ENCODE assay signal across 9 cellular contexts in genomic region chr15:52139599-52140462, GRCh38. TPM values are rescaled to one million over a fixed set of nuclear protein-coding genes. Genes with fewer than 3 reads are reported as not detected.
DNase-seq lines count a peak whose midpoint lies in the region; ATAC-seq and TF ChIP-seq lines count a peak whose summit lies in the region.
"Had no signal": no experiment of that assay in that cellular context is flagged by ENCODE, and none has a peak within 500 bp of the region (broad histone marks: within the 10 kb centered on the region; RNA-seq: fewer than 3 reads in every experiment).

No MANE protein-coding gene starts in this region.

- peak; percentile 89 for TF ChIP-seq CTCF in RWPE1 (conservative IDR thresholded peaks at IDR 0.05; ENCODE audit: low read depth)
- peak; percentile 77 for TF ChIP-seq CTCF in foreskin fibroblast (IDR thresholded peaks at IDR 0.05; ENCODE audit: low read depth, low read length)
- peak; percentile 46 to 69 (median 55) for TF ChIP-seq CTCF in ovary (IDR thresholded peaks at IDR 0.05)
- peak; percentile 87 for TF ChIP-seq CTCF in type B pancreatic cell (conservative IDR thresholded peaks at IDR 0.05)

- H3K36me3 Mint-ChIP-seq in activated T-helper 2 cell treated with anti-CD3 and anti-CD28 coated beads, Interferon-gamma antibody, Interleukin-2, Interleukin-4, amounts not matched to agents 10 μg/mL and 5 μg/mL and 100 μg/mL, durations not matched to agents 14 hours and 24 hours and 36 hours (ENCODE audit: low read depth) = peaks cover 12% of the 10 kb centered on the region
- peaks cover 5% of the 10 kb centered on the region for H3K36me3 Mint-ChIP-seq in type B pancreatic cell

- H3K27me3 Mint-ChIP-seq in activated T-helper 2 cell treated with anti-CD3 and anti-CD28 coated beads, Interferon-gamma antibody, Interleukin-2, Interleukin-4, amounts not matched to agents 10 μg/mL and 5 μg/mL and 100 μg/mL, durations not matched to agents 14 hours and 24 hours and 36 hours (ENCODE audit: low read depth) = no peaks in the 10 kb centered on the region
- H3K27me3 Mint-ChIP-seq in type B pancreatic cell = no peaks in the 10 kb centered on the region

- no peaks in the 10 kb centered on the region for H3K27me3 ChIP-seq in ovary

- DNase-seq in DMS79 treated with DMSO at 0.1 percent for 48 hours (lab: John Stamatoyannopoulos, UW) (peak; percentile 0), DMS79 (lab: John Stamatoyannopoulos, UW) (no peak), RWPE1 (ENCODE audit: low spot score) (peak; percentile 69), foreskin fibroblast (peak; percentile 59 to 89), ovary (peak; percentile 50 to 79 (median 72)), type B pancreatic cell (ENCODE audit: extremely low spot score, unreplicated experiment) (no peak)
- DNase-seq in activated T-helper 2 cell treated with anti-CD3 and anti-CD28 coated beads, Interferon-gamma antibody, Interleukin-2, Interleukin-4, amounts not matched to agents 10 μg/mL and 5 μg/mL and 100 μg/mL, durations not matched to agents 14 hours and 24 hours and 36 hours (ENCODE audit: low spot score) = peak; percentile 56

- no peak overlapping the region for H3K4me3 Mint-ChIP-seq in activated T-helper 2 cell treated with anti-CD3 and anti-CD28 coated beads, Interferon-gamma antibody, Interleukin-2, Interleukin-4, amounts not matched to agents 10 μg/mL and 5 μg/mL and 100 μg/mL, durations not matched to agents 14 hours and 24 hours and 36 hours (ENCODE audit: low read depth)
- no peak overlapping the region for H3K4me3 Mint-ChIP-seq in type B pancreatic cell

- H3K9me3 Mint-ChIP-seq in activated T-helper 2 cell treated with anti-CD3 and anti-CD28 coated beads, Interferon-gamma antibody, Interleukin-2, Interleukin-4, amounts not matched to agents 10 μg/mL and 5 μg/mL and 100 μg/mL, durations not matched to agents 14 hours and 24 hours and 36 hours = no peaks in the 10 kb centered on the region
- H3K9me3 Mint-ChIP-seq in type B pancreatic cell = no peaks in the 10 kb centered on the region

- no peaks in the 10 kb centered on the region for H3K9me3 ChIP-seq in ovary

- peak; percentile 56 for ATAC-seq in HG03460 (IDR thresholded peaks at IDR 0.05; ENCODE audit: unreplicated experiment)

- 66 to 69% (median 68%) methylated on average over 17 of the region's 17 CpGs for WGBS in ovary, 3 donors

- intact Hi-C loops in activated T-helper 2 cell treated with anti-CD3 and anti-CD28 coated beads, Interferon-gamma antibody, Interleukin-2, Interleukin-4, amounts not matched to agents 10 μg/mL and 5 μg/mL and 100 μg/mL, durations not matched to agents 14 hours and 24 hours and 36 hours (cut with micrococcal nuclease) = no loop called here
- intact Hi-C loops in ovary (cut with DNase I) = loop anchor here in 1 of 4 donors (10.0 kb wide), 2 partner anchors 145 to 245 kb away; no protein-coding TSS in a partner anchor

- H3K4me3 ChIP-seq in foreskin fibroblast (ENCODE audit: low read depth in 1 of 2, low read length in 2 of 2) = no peak overlapping the region
- H3K4me3 ChIP-seq in ovary = no peak overlapping the region
- H3K4me3 ChIP-seq: skin epidermis had no signal

- no peak for TF ChIP-seq EP300 in ovary (IDR thresholded peaks at IDR 0.05)

- no peaks in the 10 kb centered on the region for H3K4me1 ChIP-seq in ovary (ENCODE audit: insufficient read depth)

- H3K27ac Mint-ChIP-seq in activated T-helper 2 cell treated with anti-CD3 and anti-CD28 coated beads, Interferon-gamma antibody, Interleukin-2, Interleukin-4, amounts not matched to agents 10 μg/mL and 5 μg/mL and 100 μg/mL, durations not matched to agents 14 hours and 24 hours and 36 hours = peak overlapping the region; percentile 55
- peak overlapping the region; percentile 45 for H3K27ac Mint-ChIP-seq in type B pancreatic cell

- CTCF ChIA-PET in RWPE1 (lab: Yijun Ruan, JAX) = interaction anchor here (0.5 to 1.3 kb wide), 10 partner anchors 9 to 168 kb away, joined by 3 to 6 read pairs (median 3); partner anchors contain the start of gene LEO1

- TF ChIP-seq POLR2A in ovary (IDR thresholded peaks at IDR 0.05) = no peak

- POLR2A ChIA-PET in RWPE1 (lab: Yijun Ruan, JAX; ENCODE audit: low non-redundant PET) = no interaction called here

- peaks cover 20% of the 10 kb centered on the region for H3K4me1 Mint-ChIP-seq in activated T-helper 2 cell treated with anti-CD3 and anti-CD28 coated beads, Interferon-gamma antibody, Interleukin-2, Interleukin-4, amounts not matched to agents 10 μg/mL and 5 μg/mL and 100 μg/mL, durations not matched to agents 14 hours and 24 hours and 36 hours (ENCODE audit: low read depth)
- peaks cover 6% of the 10 kb centered on the region for H3K4me1 Mint-ChIP-seq in type B pancreatic cell (ENCODE audit: unreplicated experiment)

- H3K27ac ChIP-seq in RWPE1 (peak overlapping the region; percentile 74), ovary (no peak overlapping the region)

- no peaks in the 10 kb centered on the region for H3K36me3 ChIP-seq in ovary

RNA-seq across cellular contexts. Expression of gene BCL2L10, which starts 27.3 kb away (rescaled TPM):
- 0.41 TPM in 1 of 2 replicates, not detected in the other for total RNA-seq in activated T-helper 2 cell treated with anti-CD3 and anti-CD28 coated beads, Interferon-gamma antibody, Interleukin-2, Interleukin-4, amounts not matched to agents 10 μg/mL and 5 μg/mL and 100 μg/mL, durations not matched to agents 14 hours and 24 hours and 36 hours
- total RNA-seq in ovary (1 to 10 TPM in 1 of 7 donors, under 1 TPM in 3, not detected in 3; 0.23 to 1.3 (median 0.30) TPM), type B pancreatic cell (ENCODE audit: low replicate concordance) (0.81 TPM in 1 of 2 replicates, not detected in the other)
- under 1 TPM; 0.22 to 0.60 TPM for polyA plus RNA-seq in ovary

RNA-seq across cellular contexts. Expression of gene GNB5, which starts 51.4 kb away (rescaled TPM):
- 25.8 and 27.4 TPM in 2 replicates for total RNA-seq in activated T-helper 2 cell treated with anti-CD3 and anti-CD28 coated beads, Interferon-gamma antibody, Interleukin-2, Interleukin-4, amounts not matched to agents 10 μg/mL and 5 μg/mL and 100 μg/mL, durations not matched to agents 14 hours and 24 hours and 36 hours
- total RNA-seq in ovary = 100 to 1,000 TPM in 1 of 7 donors, 10 to 100 TPM in 6; 63.3 to 101 (median 65.0) TPM
- 10 to 100 TPM; 49.2 to 50.1 TPM for polyA plus RNA-seq in ovary
- total RNA-seq in type B pancreatic cell (ENCODE audit: low replicate concordance) = 12.6 and 19.9 TPM in 2 replicates

Comparison
In these comparisons a context has a peak if more than half of its experiments do, and no peak if none do; other contexts are left out.
1. DNase-seq: peak in DMS79 treated with DMSO at 0.1 percent for 48 hours (single experiment), RWPE1 (single experiment), activated T-helper 2 cell treated with anti-CD3 and anti-CD28 coated beads, Interferon-gamma antibody, Interleukin-2, Interleukin-4, amounts not matched to agents 10 μg/mL and 5 μg/mL and 100 μg/mL, durations not matched to agents 14 hours and 24 hours and 36 hours (single experiment), foreskin fibroblast (2 of 2) and ovary (5 of 5); none in DMS79 (single experiment) and type B pancreatic cell (single experiment).
2. Peak in every context shown above with its lines, with median percentiles within 50 percentile points of each other: CTCF ChIP-seq.